Comparison of ENCODE assay signal across 8 cellular contexts in the genomic region with DNA sequence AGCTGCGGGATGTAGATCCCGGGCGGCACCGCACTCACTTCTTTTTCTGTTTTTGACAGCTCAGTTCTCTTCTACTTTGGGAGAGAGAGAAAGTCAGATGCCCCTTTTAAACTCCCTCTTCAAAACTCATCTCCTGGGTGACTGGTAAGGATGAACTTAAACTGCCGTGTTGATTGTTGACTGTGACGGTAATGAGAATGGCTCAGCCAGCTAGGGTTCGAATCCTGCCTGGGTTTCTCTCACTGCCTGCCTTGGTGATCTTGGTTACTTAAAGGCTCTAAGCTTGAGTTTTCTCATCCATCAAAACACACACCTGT. TPM values are rescaled to one million over a fixed set of nuclear protein-coding genes. Genes with fewer than 3 reads are reported as not detected.
DNase-seq lines count a peak whose midpoint lies in the region; ATAC-seq and TF ChIP-seq lines count a peak whose summit lies in the region.

No MANE protein-coding gene starts in this region.

- no peaks in the 10 kb centered on the region for H3K27me3 Mint-ChIP-seq in type B pancreatic cell

- H3K27ac ChIP-seq in HUES64 (ENCODE audit: low read depth, low read length) (peak overlapping the region; percentile 92; the same call in 1 of the 2 replicates), lung (ENCODE audit: low read depth in 1 of 2, low read length in 1 of 2) (peak overlapping the region; percentile 98 to 100)

- no peaks in the 10 kb centered on the region for H3K36me3 ChIP-seq in HUES64 (ENCODE audit: insufficient read depth, low read length)
- H3K36me3 ChIP-seq in lung (ENCODE audit: control insufficient read depth in 2 of 2, insufficient read depth in 2 of 2, low read length in 2 of 2), result no peaks in the 10 kb centered on the region

- H3K9ac ChIP-seq in HUES64 (ENCODE audit: low read depth, low read length), result peak overlapping the region; percentile 69

- peaks cover 4% of the 10 kb centered on the region for H3K36me3 Mint-ChIP-seq in type B pancreatic cell

- H3K27ac Mint-ChIP-seq in type B pancreatic cell, result peak overlapping the region; percentile 95

- H3K4me1 Mint-ChIP-seq in type B pancreatic cell (ENCODE audit: unreplicated experiment), result peaks cover 34% of the 10 kb centered on the region

- DNase-seq in NCI-H510A treated with DMSO at 0.1 percent for 48 hours (lab: John Stamatoyannopoulos, UW) (peak; percentile 69), NCI-H510A (lab: John Stamatoyannopoulos, UW) (no peak), brain pericyte (ENCODE audit: low read depth, low spot score) (peak; percentile 27), lung (ENCODE audit: low spot score) (no peak), type B pancreatic cell (ENCODE audit: extremely low spot score, unreplicated experiment) (no peak)
- no peak for DNase-seq in stimulated activated CD4-positive, alpha-beta T cell treated with anti-CD3 and anti-CD28 coated beads, Interleukin-4, amount 100 ng/mL, for 24 hours
- no peak for DNase-seq in stimulated activated CD8-positive, alpha-beta memory T cell treated with anti-CD3 and anti-CD28 coated beads, Interleukin-4, amount 100 ng/mL, for 48 hours

- peak overlapping the region; percentile 95 for H3K4me3 Mint-ChIP-seq in type B pancreatic cell

- no peak for ATAC-seq in lung (ENCODE audit: insufficient read depth, low FRiP score)

- WGBS in HUES64, result 2% methylated on average over 7 of the region's 7 CpGs
- WGBS in lung, 2 donors, result 1 to 2% methylated on average over 7 of the region's 7 CpGs

- H3K27me3 ChIP-seq in HUES64 (ENCODE audit: insufficient read depth, low read length) (peaks cover 17% of the 10 kb centered on the region), lung (ENCODE audit: control insufficient read depth, insufficient read depth) (no peaks in the 10 kb centered on the region)

- H3K4me3 ChIP-seq in HUES64 (ENCODE audit: low read length) (peak overlapping the region; percentile 89), lung (peak overlapping the region; percentile 82)

- peaks cover 10% of the 10 kb centered on the region; the same call in 1 of the 2 replicates for H3K4me1 ChIP-seq in HUES64 (ENCODE audit: insufficient read depth, low read length)
- peaks cover 0 to 8% of the 10 kb centered on the region in 2 donors for H3K4me1 ChIP-seq in lung (ENCODE audit: control insufficient read depth in 2 of 2, insufficient read depth in 2 of 2, low read length in 2 of 2)

- TF ChIP-seq CTCF in lung (IDR thresholded peaks at IDR 0.05; ENCODE audit: control extremely low read depth, extremely low read depth), result no peak
- TF ChIP-seq CTCF in type B pancreatic cell (conservative IDR thresholded peaks at IDR 0.05), result no peak

- H3K9me3 ChIP-seq in HUES64 (ENCODE audit: insufficient read depth, low read depth, low read length), result no peaks in the 10 kb centered on the region
- H3K9me3 ChIP-seq in lung (ENCODE audit: control insufficient read depth in 2 of 2, insufficient read depth in 1 of 2, low read length in 1 of 2), result no peaks in the 10 kb centered on the region

- H3K9me3 Mint-ChIP-seq in type B pancreatic cell, result peaks cover 4% of the 10 kb centered on the region

RNA-seq across cellular contexts. Expression of a gene that starts 0.7 kb away (rescaled TPM):
- polyA plus RNA-seq in HUES64 (2013, experiment 1 of 2), result 3.9 TPM
- polyA plus RNA-seq in HUES64 (2013, experiment 2 of 2), result 3.2 TPM
- 10 to 100 TPM; 11.3 to 21.9 TPM for total RNA-seq in lung
- polyA plus RNA-seq in lung, result 1 to 10 TPM; 4.1 to 8.7 TPM
- total RNA-seq in type B pancreatic cell (ENCODE audit: low replicate concordance), result 11.1 and 15.2 TPM in 2 replicates

Comparison
In these comparisons a context has a peak if more than half of its experiments do, and no peak if none do; other contexts are left out.
1. DNase-seq: peak in NCI-H510A treated with DMSO at 0.1 percent for 48 hours (single experiment) and brain pericyte (single experiment); none in NCI-H510A (single experiment), lung (single experiment), type B pancreatic cell (single experiment), stimulated activated CD4-positive, alpha-beta T cell treated with anti-CD3 and anti-CD28 coated beads, Interleukin-4, amount 100 ng/mL, for 24 hours (single experiment) and stimulated activated CD8-positive, alpha-beta memory T cell treated with anti-CD3 and anti-CD28 coated beads, Interleukin-4, amount 100 ng/mL, for 48 hours (single experiment).